8 cellular contexts compared by ENCODE assay signal in the genomic region with DNA sequence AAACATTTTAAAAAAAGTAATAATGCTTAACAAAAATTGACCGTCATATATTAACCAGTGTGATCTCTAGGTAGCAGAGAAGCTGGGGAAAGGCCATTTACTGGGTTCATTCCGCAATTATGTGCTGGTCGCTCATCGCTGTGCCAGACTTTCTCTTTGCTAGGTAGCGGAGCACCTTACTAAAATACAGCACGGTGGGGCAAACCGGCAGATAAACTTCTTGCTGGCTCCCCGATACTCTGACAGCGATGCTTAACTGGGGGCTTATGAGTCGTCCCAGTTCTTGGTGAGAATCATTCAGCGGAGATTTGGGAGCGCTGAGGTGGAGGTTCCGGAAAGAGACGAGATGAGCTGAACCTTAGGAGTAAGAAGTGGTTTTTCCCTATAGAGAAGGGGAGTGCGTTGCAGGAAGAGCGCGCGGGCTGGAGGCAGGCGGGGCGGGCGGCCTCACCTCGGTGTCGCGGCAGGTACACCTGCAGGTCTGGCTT. TPM values are rescaled to one million over a fixed set of nuclear protein-coding genes. Genes with fewer than 3 reads are reported as not detected.
A peak's percentile ranks its signal among the peaks of the same experiment; 100 is the strongest.
DNase-seq lines count a peak whose midpoint lies in the region; ATAC-seq and TF ChIP-seq lines count a peak whose summit lies in the region.

No MANE protein-coding gene starts in this region.

- ATAC-seq in lower lobe of right lung, result peak in 1 of 2 donors; percentile 35
- no peak for ATAC-seq in HG03159 (IDR thresholded peaks at IDR 0.05; ENCODE audit: unreplicated experiment)

- POLR2A ChIA-PET in AG04450 (lab: Yijun Ruan, JAX), result interaction anchor here (0.6 to 1.5 kb wide), 11 partner anchors 9 to 284 kb away, joined by 3 to 8 read pairs (median 4); a partner anchor contains a TSS

- intact Hi-C loops in lower lobe of right lung (cut with DNase I) (no loop called here), vagina (cut with DNase I) (no loop called here)

- H3K4me1 Mint-ChIP-seq in HFFc6 (ENCODE audit: low read depth), result peaks cover 33% of the 10 kb centered on the region

- DNase-seq in AG04450 (ENCODE audit: low read depth, low spot score) (no peak), HFFc6 (no peak), astrocyte of the cerebellum (ENCODE audit: low read depth) (no peak), lower lobe of right lung (no peak), vagina (ENCODE audit: extremely low spot score in 2 of 2) (no peak), Ammon's horn (ENCODE audit: low spot score) (no peak), NOMO-1 (lab: John Stamatoyannopoulos, UW; ENCODE audit: unreplicated experiment in 2 of 2) (no peak)

- H3K4me1 ChIP-seq in lower lobe of right lung (peaks cover 52% of the 10 kb centered on the region), vagina (peaks cover 56% of the 10 kb centered on the region)

- H3K36me3 ChIP-seq in lower lobe of right lung, result peaks cover 29% of the 10 kb centered on the region
- H3K36me3 ChIP-seq in vagina, result peaks cover 0 to 11% of the 10 kb centered on the region in 2 donors

- H3K27ac ChIP-seq in AG04450 (ENCODE audit: low read depth, low read length) (peak overlapping the region; percentile 47), lower lobe of right lung (peak overlapping the region; percentile 87), vagina (peak overlapping the region; percentile 84)

- peaks cover 3% of the 10 kb centered on the region; the same call in 1 of the 2 replicates for H3K27me3 Mint-ChIP-seq in HFFc6 (ENCODE audit: insufficient read depth)

- H3K9me3 Mint-ChIP-seq in HFFc6, result no peaks in the 10 kb centered on the region

- H3K36me3 Mint-ChIP-seq in HFFc6 (ENCODE audit: low read depth), result peaks cover 19% of the 10 kb centered on the region

- H3K27me3 ChIP-seq in AG04450 (ENCODE audit: control insufficient read depth, insufficient read depth, low read length) (no peaks in the 10 kb centered on the region), lower lobe of right lung (ENCODE audit: low read depth) (no peaks in the 10 kb centered on the region), vagina (no peaks in the 10 kb centered on the region)

- H3K9me3 ChIP-seq in AG04450 (ENCODE audit: control insufficient read depth, insufficient read depth, low read length) (peaks cover 4% of the 10 kb centered on the region; the same call in 1 of the 2 replicates), lower lobe of right lung (no peaks in the 10 kb centered on the region), vagina (no peaks in the 10 kb centered on the region)

- H3K4me3 ChIP-seq in AG04450 (ENCODE audit: low read depth, low read length) (peak overlapping the region; percentile 78), astrocyte of the cerebellum (ENCODE audit: low read depth, low read length) (peak overlapping the region; percentile 62), lower lobe of right lung (peak overlapping the region; percentile 89), vagina (peak overlapping the region; percentile 80 to 89)

- in situ Hi-C loops in astrocyte of the cerebellum (cut with HindIII; ENCODE audit: low sequenced_read_pairs), result no loop called here

- no peak for TF ChIP-seq POLR2A in vagina (IDR thresholded peaks at IDR 0.05)

- peak overlapping the region; percentile 98 for H3K4me3 Mint-ChIP-seq in HFFc6

- CTCF ChIA-PET in AG04450 (lab: Charles Lee), result interaction anchor here (0.6 to 1.0 kb wide), 2 partner anchors 26 to 51 kb away, joined by 5 to 7 read pairs; no protein-coding TSS in a partner anchor

- H3K27ac Mint-ChIP-seq in HFFc6, result peak overlapping the region; percentile 91

- no peak for TF ChIP-seq CTCF in AG04450 (IDR thresholded peaks at IDR 0.05; ENCODE audit: low read depth, low read length)
- TF ChIP-seq CTCF in HFFc6 (IDR thresholded peaks at IDR 0.05), result no peak
- TF ChIP-seq CTCF in astrocyte of the cerebellum (IDR thresholded peaks at IDR 0.05; ENCODE audit: low read depth, low read length, missing control alignments), result no peak
- no peak for TF ChIP-seq CTCF in lower lobe of right lung (IDR thresholded peaks at IDR 0.05)
- no peak for TF ChIP-seq CTCF in vagina (IDR thresholded peaks at IDR 0.05)

RNA-seq across cellular contexts. Expression of a gene that starts 0.6 kb away (rescaled TPM):
- 17.8 and 19.1 TPM in 2 replicates for polyA plus RNA-seq in AG04450 (2011; rRNA removed)
- 21.7 and 25.3 TPM in 2 replicates for polyA minus RNA-seq in AG04450 (2011; rRNA and poly(A)+ RNA removed)
- 10 to 100 TPM; 13.7 to 17.6 (median 16.0) TPM for total RNA-seq in HFFc6 (2021; fragmentation: NEBNext Ultra II Directional; extraction: Animal tissue kit (Norgen Biotek cat#: 25700))
- total RNA-seq in lower lobe of right lung, result 40.6 TPM
- total RNA-seq in vagina, result 12.0 TPM

RNA-seq across cellular contexts. Expression of a gene that starts 4.7 kb away (rescaled TPM):
- polyA plus RNA-seq in AG04450 (2011; rRNA removed), result 52.6 and 53.8 TPM in 2 replicates
- polyA minus RNA-seq in AG04450 (2011; rRNA and poly(A)+ RNA removed), result 40.6 and 50.1 TPM in 2 replicates
- total RNA-seq in HFFc6 (2021; fragmentation: NEBNext Ultra II Directional; extraction: Animal tissue kit (Norgen Biotek cat#: 25700)), result 10 to 100 TPM; 44.1 to 49.2 (median 47.4) TPM
- total RNA-seq in lower lobe of right lung, result 40.2 TPM
- 94.8 TPM for total RNA-seq in vagina

RNA-seq across cellular contexts. Expression of a gene that starts 8.8 kb away (rescaled TPM):
- polyA plus RNA-seq in AG04450 (2011; rRNA removed), result 11.4 and 14.5 TPM in 2 replicates
- 11.0 and 14.1 TPM in 2 replicates for polyA minus RNA-seq in AG04450 (2011; rRNA and poly(A)+ RNA removed)
- 10 to 100 TPM; 10.3 to 20.4 (median 12.7) TPM for total RNA-seq in HFFc6 (2021; fragmentation: NEBNext Ultra II Directional; extraction: Animal tissue kit (Norgen Biotek cat#: 25700))
- total RNA-seq in lower lobe of right lung (28.9 TPM), vagina (22.6 TPM)

RNA-seq across cellular contexts. Expression of a gene that starts 15.7 kb away (rescaled TPM):
- polyA plus RNA-seq in AG04450 (2011; rRNA removed), result 260 and 351 TPM in 2 replicates
- polyA minus RNA-seq in AG04450 (2011; rRNA and poly(A)+ RNA removed), result 140 and 199 TPM in 2 replicates
- 100 to 1,000 TPM; 121 to 160 (median 146) TPM for total RNA-seq in HFFc6 (2021; fragmentation: NEBNext Ultra II Directional; extraction: Animal tissue kit (Norgen Biotek cat#: 25700))
- 89.8 TPM for total RNA-seq in lower lobe of right lung
- 107 TPM for total RNA-seq in vagina

RNA-seq across cellular contexts. Expression of a gene that starts 27.0 kb away (rescaled TPM):
- 100 and 123 TPM in 2 replicates for polyA plus RNA-seq in AG04450 (2011; rRNA removed)
- 67.4 and 76.8 TPM in 2 replicates for polyA minus RNA-seq in AG04450 (2011; rRNA and poly(A)+ RNA removed)
- 10 to 100 TPM; 51.2 to 84.2 (median 71.4) TPM for total RNA-seq in HFFc6 (2021; fragmentation: NEBNext Ultra II Directional; extraction: Animal tissue kit (Norgen Biotek cat#: 25700))
- total RNA-seq in lower lobe of right lung (87.0 TPM), vagina (42.5 TPM)
